Comparison of ENCODE assay signal across 15 cellular contexts in the genomic region with DNA sequence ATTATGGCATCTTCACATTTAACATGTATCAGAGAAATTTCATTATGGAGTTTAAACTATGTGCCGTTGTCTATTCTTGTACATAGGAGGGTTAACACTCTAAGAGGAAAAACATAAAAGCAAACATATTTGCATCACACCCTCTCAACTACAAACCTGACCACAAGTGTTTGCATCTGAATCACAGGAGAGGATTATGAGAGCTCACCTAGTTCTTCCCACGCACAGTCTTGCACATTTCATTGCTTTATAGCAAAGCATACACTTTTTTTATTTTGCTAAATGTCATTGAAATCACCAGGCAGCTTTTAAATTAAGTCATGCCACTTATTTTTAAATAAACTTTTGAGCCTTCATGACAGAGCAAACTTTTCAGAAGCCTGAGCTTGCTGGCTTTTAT. TPM values are rescaled to one million over a fixed set of nuclear protein-coding genes. Genes with fewer than 3 reads are reported as not detected.
A peak's percentile ranks its signal among the peaks of the same experiment; 100 is the strongest.
DNase-seq lines count a peak whose midpoint lies in the region; ATAC-seq, FAIRE-seq and TF ChIP-seq lines count a peak whose summit lies in the region.
"Had no signal": no experiment of that assay in that cellular context is flagged by ENCODE, and none has a peak within 500 bp of the region (broad histone marks: within the 10 kb centered on the region; RNA-seq: fewer than 3 reads in every experiment).

No MANE protein-coding gene starts in this region.

- WGBS in pancreas, 2 donors = 77 to 86% methylated on average over 2 of the region's 2 CpGs

- TF ChIP-seq POLR2A in H54 (IDR thresholded peaks at IDR 0.05; ENCODE audit: low read depth, low read length) = no peak

- FAIRE-seq in pancreas (lab: Jason Lieb, UNC) (no peak), H54 (lab: Jason Lieb, UNC) (no peak)

- intact Hi-C loops in upper lobe of right lung (cut with DNase I) (no loop called here), pancreas (cut with DNase I) (no loop called here)

- H3K4me1 ChIP-seq in upper lobe of right lung (no peaks in the 10 kb centered on the region), pancreas (no peaks in the 10 kb centered on the region)

- H3K27ac ChIP-seq in upper lobe of right lung = no peak overlapping the region
- H3K27ac ChIP-seq in pancreas = no peak overlapping the region
- H3K27ac ChIP-seq: epithelial cell of prostate had no signal

- no peaks in the 10 kb centered on the region for H3K27me3 ChIP-seq in upper lobe of right lung
- H3K27me3 ChIP-seq in pancreas = no peaks in the 10 kb centered on the region

- H3K36me3 ChIP-seq in upper lobe of right lung = no peaks in the 10 kb centered on the region
- no peaks in the 10 kb centered on the region for H3K36me3 ChIP-seq in pancreas

- H3K4me3 ChIP-seq in upper lobe of right lung = no peak overlapping the region
- H3K4me3 ChIP-seq in pancreas = no peak overlapping the region

- H3K9me3 ChIP-seq in upper lobe of right lung (no peaks in the 10 kb centered on the region), pancreas (peaks cover 0 to 3% (median 0%) of the 10 kb centered on the region in 4 donors)

- ATAC-seq in upper lobe of right lung (peak; percentile 47), pancreas (no peak), GM21367 (IDR thresholded peaks at IDR 0.05; ENCODE audit: unreplicated experiment) (no peak)

- TF ChIP-seq CTCF in upper lobe of right lung (IDR thresholded peaks at IDR 0.05) = no peak
- no peak for TF ChIP-seq CTCF in pancreas (IDR thresholded peaks at IDR 0.05)

- DNase-seq in stimulated activated CD8-positive, alpha-beta memory T cell treated with anti-CD3 and anti-CD28 coated beads, Interleukin-12 subunit alpha, Interleukin-12 subunit beta, amount 100 ng/mL, for 1 hour (ENCODE audit: low read depth) = peak; percentile 8
- DNase-seq in stimulated activated CD8-positive, alpha-beta memory T cell treated with anti-CD3 and anti-CD28 coated beads, Interleukin-4, amount 100 ng/mL, for 48 hours = no peak
- DNase-seq in activated CD4-positive, alpha-beta T cell treated with anti-CD3 and anti-CD28 coated beads for 48 hours = peak; percentile 39
- peak; percentile 65 for DNase-seq in central memory CD4-positive, alpha-beta T cell
- DNase-seq in upper lobe of right lung (no peak), pancreas (no peak), H54 (ENCODE audit: insufficient read length, low spot score) (no peak)
- DNase-seq: glutamatergic neuron, KG1, NCI-H1694 treated with DMSO at 0.1 percent for 48 hours had no signal

RNA-seq across cellular contexts. Expression of gene TRAT1, which starts 12.5 kb away (rescaled TPM):
- total RNA-seq in upper lobe of right lung = 1.1 TPM
- under 1 TPM in 1 of 6 donors, not detected in 5; 0.32 TPM for total RNA-seq in pancreas
- polyA plus RNA-seq in pancreas = not detected
- total RNA-seq: B cell, H4, kidney epithelial cell had no signal

Comparison
In these comparisons a context has a peak if more than half of its experiments do, and no peak if none do; other contexts are left out.
1. DNase-seq: peak in stimulated activated CD8-positive, alpha-beta memory T cell treated with anti-CD3 and anti-CD28 coated beads, Interleukin-12 subunit alpha, Interleukin-12 subunit beta, amount 100 ng/mL, for 1 hour (single experiment), activated CD4-positive, alpha-beta T cell treated with anti-CD3 and anti-CD28 coated beads for 48 hours (single experiment) and central memory CD4-positive, alpha-beta T cell (single experiment); none in stimulated activated CD8-positive, alpha-beta memory T cell treated with anti-CD3 and anti-CD28 coated beads, Interleukin-4, amount 100 ng/mL, for 48 hours (single experiment), upper lobe of right lung (single experiment), pancreas (0 of 6) and H54 (single experiment).